18 cellular contexts compared by ENCODE assay signal in the genomic region with DNA sequence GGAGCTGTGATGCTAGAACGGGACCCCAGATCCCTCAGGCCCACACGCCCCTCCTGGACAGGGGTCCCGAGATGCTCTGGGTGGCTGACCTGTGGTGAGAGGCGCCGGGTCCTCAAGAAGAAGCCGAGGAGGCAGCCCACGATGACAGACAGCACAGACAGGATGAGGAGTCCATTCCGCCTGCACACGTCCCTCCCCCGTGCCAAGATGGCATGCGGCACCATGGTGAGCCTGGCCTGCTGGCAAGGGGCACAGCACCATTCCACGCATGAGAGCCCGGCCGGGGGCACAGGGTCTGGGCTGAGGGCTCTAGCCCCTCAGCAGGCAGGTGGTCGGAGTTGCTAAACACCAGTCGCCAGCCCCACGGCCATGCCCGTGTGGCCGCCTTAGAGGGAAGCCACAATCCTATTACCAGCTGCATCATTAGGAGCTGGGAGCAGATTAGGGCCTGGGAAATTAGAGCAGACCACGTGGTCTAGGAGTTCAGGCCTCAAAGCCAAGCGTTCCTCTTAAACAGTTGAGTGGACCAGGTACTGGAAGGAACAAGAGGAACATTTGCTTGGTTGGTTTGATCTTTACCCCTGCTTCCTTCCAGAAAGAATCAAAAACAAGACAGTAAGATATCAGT. TPM values are rescaled to one million over a fixed set of nuclear protein-coding genes. Genes with fewer than 3 reads are reported as not detected.
"Had no signal": no experiment of that assay in that cellular context is flagged by ENCODE, and none has a peak within 500 bp of the region (broad histone marks: within the 10 kb centered on the region; RNA-seq: fewer than 3 reads in every experiment).

Gene SLC1A7 (minus strand): TSS at position 413 of the 628 bp plus-strand sequence. CDS start 189 bp downstream, at position 224.

- H3K27me3 Mint-ChIP-seq: activated CD4-positive, alpha-beta T cell treated with anti-CD3 and anti-CD28 coated beads for 36 hours; activated CD8-positive, alpha-beta T cell treated with anti-CD3 and anti-CD28 coated beads for 36 hours; stimulated activated naive CD8-positive, alpha-beta T cell treated with anti-CD3 and anti-CD28 coated beads, Interleukin-15, amount 100 ng/mL, for 72 hours had no signal

- H3K27me3 ChIP-seq: testis had no signal

- ATAC-seq: activated CD4-positive, alpha-beta T cell treated with anti-CD3 and anti-CD28 coated beads for 36 hours; activated CD8-positive, alpha-beta T cell treated with anti-CD3 and anti-CD28 coated beads for 36 hours; stimulated activated naive CD8-positive, alpha-beta T cell treated with anti-CD3 and anti-CD28 coated beads, Interleukin-15, amount 100 ng/mL, for 72 hours had no signal

- H3K9me3 ChIP-seq: testis had no signal

- H3K4me1 Mint-ChIP-seq: activated CD4-positive, alpha-beta T cell treated with anti-CD3 and anti-CD28 coated beads for 36 hours; naive B cell; stimulated activated naive CD8-positive, alpha-beta T cell treated with anti-CD3 and anti-CD28 coated beads, Interleukin-15, amount 100 ng/mL, for 72 hours had no signal

- H3K27ac ChIP-seq: testis, VCaP had no signal

- H3K4me3 Mint-ChIP-seq: activated CD4-positive, alpha-beta T cell treated with anti-CD3 and anti-CD28 coated beads for 36 hours; activated CD8-positive, alpha-beta T cell treated with anti-CD3 and anti-CD28 coated beads for 36 hours; activated T-helper 1 cell treated with anti-CD3 and anti-CD28 coated beads, Interleukin-12 subunit alpha, Interleukin-12 subunit beta, Interleukin-2, Interleukin-4 antibody, amounts not matched to agents 30 ng/mL and 10 ng/mL and 1 ng/mL, durations not matched to agents 14 hours and 24 hours and 36 hours; naive B cell; stimulated activated naive CD8-positive, alpha-beta T cell treated with anti-CD3 and anti-CD28 coated beads, Interleukin-15, amount 100 ng/mL, for 72 hours had no signal

- H3K27ac Mint-ChIP-seq: activated CD4-positive, alpha-beta T cell treated with anti-CD3 and anti-CD28 coated beads for 36 hours; activated CD8-positive, alpha-beta T cell treated with anti-CD3 and anti-CD28 coated beads for 36 hours; activated T-helper 1 cell treated with anti-CD3 and anti-CD28 coated beads, Interleukin-12 subunit alpha, Interleukin-12 subunit beta, Interleukin-2, Interleukin-4 antibody, amounts not matched to agents 30 ng/mL and 10 ng/mL and 1 ng/mL, durations not matched to agents 14 hours and 24 hours and 36 hours had no signal

- DNase-seq: activated CD4-positive, alpha-beta T cell treated with anti-CD3 and anti-CD28 coated beads for 36 hours; activated CD8-positive, alpha-beta T cell treated with anti-CD3 and anti-CD28 coated beads for 36 hours; activated naive CD4-positive, alpha-beta T cell treated with Interleukin-2 at 50 U/mL for 16 hours; effector CD8-positive, alpha-beta T cell; hypothalamus; midbrain; naive B cell; stimulated activated CD4-positive, alpha-beta T cell treated with anti-CD3 and anti-CD28 coated beads, Interleukin-4, amount 100 ng/mL, for 4 hours; stimulated activated naive CD8-positive, alpha-beta T cell treated with anti-CD3 and anti-CD28 coated beads, Interleukin-15, amount 100 ng/mL, for 72 hours; T-helper 1 cell; testis had no signal

- H3K4me3 ChIP-seq: testis had no signal

RNA-seq across cellular contexts. Expression of gene SLC1A7, which starts in this region (rescaled TPM):
- total RNA-seq: activated CD4-positive, alpha-beta T cell treated with anti-CD3 and anti-CD28 coated beads for 36 hours; activated CD8-positive, alpha-beta T cell treated with anti-CD3 and anti-CD28 coated beads for 36 hours; activated T-helper 1 cell treated with anti-CD3 and anti-CD28 coated beads, Interleukin-12 subunit alpha, Interleukin-12 subunit beta, Interleukin-2, Interleukin-4 antibody, amounts not matched to agents 30 ng/mL and 10 ng/mL and 1 ng/mL, durations not matched to agents 14 hours and 24 hours and 36 hours; glomerular endothelial cell; lower leg skin; osteocyte; skeletal muscle tissue; urinary bladder had no signal
